Comparison of ENCODE assay signal across 1 cellular context in genomic region chr19:57888107-57888493, GRCh38.
TF ChIP-seq lines count a peak whose summit lies in the region.

No MANE protein-coding gene starts in this region.

TF ChIP-seq in SK-N-SH, 30 proteins besides CTCF, POLR2A, EP300 and RAD21:
- TF ChIP-seq REST (IDR thresholded peaks at IDR 0.05; ENCODE audit: low read depth, low read length) (no peak), IRF3 (IDR thresholded peaks at IDR 0.05; ENCODE audit: low read depth, low read length) (no peak), GABPA (IDR thresholded peaks at IDR 0.05; ENCODE audit: low read depth) (no peak), RFX5 (IDR thresholded peaks at IDR 0.05; ENCODE audit: low read length) (no peak), FOSL2 (IDR thresholded peaks at IDR 0.05; ENCODE audit: borderline replicate concordance, low read depth) (no peak), NFIC (IDR thresholded peaks at IDR 0.05; ENCODE audit: borderline replicate concordance) (no peak), PBX3 (IDR thresholded peaks at IDR 0.05) (no peak), USF1 (IDR thresholded peaks at IDR 0.05; ENCODE audit: borderline replicate concordance, low read depth) (no peak), FOXM1 (IDR thresholded peaks at IDR 0.05; ENCODE audit: low read depth) (no peak), JUND (IDR thresholded peaks at IDR 0.05) (no peak), TAF1 (IDR thresholded peaks at IDR 0.05; ENCODE audit: borderline replicate concordance, low read depth, low read length) (no peak)
